Comparison of ENCODE assay signal across 12 cellular contexts in the genomic region with DNA sequence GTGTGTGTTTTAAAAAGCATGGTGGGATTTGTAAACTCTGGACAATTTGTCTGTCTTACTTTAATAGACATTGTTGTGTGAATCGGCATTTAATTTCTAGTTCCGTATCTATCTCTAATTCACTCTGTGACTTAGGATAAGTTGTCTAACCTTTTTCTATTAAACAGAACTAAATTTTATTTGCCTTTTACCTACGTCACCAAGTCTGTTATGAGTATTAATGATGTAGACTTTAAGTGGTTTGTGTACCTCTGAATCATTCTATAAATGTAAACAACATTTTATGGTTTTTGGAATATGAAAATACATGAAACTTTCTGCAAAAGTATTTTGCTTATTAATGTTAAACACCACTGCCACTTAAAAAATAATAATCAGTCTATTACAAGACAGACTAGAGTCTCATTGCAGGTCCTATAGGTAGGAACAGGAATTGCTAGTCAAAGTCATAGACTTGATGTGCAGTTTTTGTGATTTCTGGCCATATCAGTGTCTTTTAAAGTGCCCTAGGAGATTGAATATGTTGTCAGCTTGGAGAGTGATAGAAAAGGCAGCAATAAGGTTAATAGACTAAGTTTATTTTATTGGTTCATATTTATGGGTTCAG. TPM values are rescaled to one million over a fixed set of nuclear protein-coding genes. Genes with fewer than 3 reads are reported as not detected.
DNase-seq lines count a peak whose midpoint lies in the region; ATAC-seq and TF ChIP-seq lines count a peak whose summit lies in the region.
"Had no signal": no experiment of that assay in that cellular context is flagged by ENCODE, and none has a peak within 500 bp of the region (broad histone marks: within the 10 kb centered on the region; RNA-seq: fewer than 3 reads in every experiment).

No MANE protein-coding gene starts in this region.

- TF ChIP-seq CTCF in activated CD8-positive, alpha-beta T cell treated with anti-CD3 and anti-CD28 coated beads for 36 hours (IDR thresholded peaks at IDR 0.05): peak; percentile 39
- TF ChIP-seq CTCF in OCI-LY1 (IDR thresholded peaks at IDR 0.05; ENCODE audit: low read length): no peak; the same call in 1 of the 2 replicates
- peak; percentile 30 for TF ChIP-seq CTCF in epithelial cell of esophagus (IDR thresholded peaks at IDR 0.05; ENCODE audit: insufficient read depth, low read depth, low read length, missing control alignments)
- TF ChIP-seq CTCF in smooth muscle cell (IDR thresholded peaks at IDR 0.05; ENCODE audit: borderline replicate concordance, insufficient read depth, poor library complexity, severe bottlenecking): peak; percentile 18

- H3K4me3 ChIP-seq in OCI-LY1 (ENCODE audit: low read depth, low read length, poor library complexity, severe bottlenecking) (no peak overlapping the region), epithelial cell of esophagus (ENCODE audit: low read length) (no peak overlapping the region), smooth muscle cell (no peak overlapping the region)

- H3K27ac ChIP-seq in OCI-LY1 (ENCODE audit: low read depth, low read length, poor library complexity, severe bottlenecking): no peak overlapping the region
- no peak overlapping the region for H3K27ac ChIP-seq in smooth muscle cell (ENCODE audit: low read depth)

- no peak overlapping the region for H3K27ac Mint-ChIP-seq in activated CD8-positive, alpha-beta T cell treated with anti-CD3 and anti-CD28 coated beads for 36 hours
- H3K27ac Mint-ChIP-seq in activated CD8-positive, alpha-beta T cell treated with anti-CD3 and anti-CD28 coated beads, Interleukin-2, amount 10 ng/mL, durations not matched to agents 7 days and 5 days: no peak overlapping the region

- peaks cover 48% of the 10 kb centered on the region for H3K4me1 ChIP-seq in OCI-LY1 (ENCODE audit: insufficient read depth, low read length, severe bottlenecking)
- peaks cover 12% of the 10 kb centered on the region for H3K4me1 ChIP-seq in smooth muscle cell (ENCODE audit: low read depth)

- H3K36me3 ChIP-seq in OCI-LY1 (ENCODE audit: insufficient read depth, low read length) (no peaks in the 10 kb centered on the region), smooth muscle cell (ENCODE audit: low read depth) (no peaks in the 10 kb centered on the region)

- H2AFZ ChIP-seq in OCI-LY1 (ENCODE audit: low read length) (no peak overlapping the region), smooth muscle cell (ENCODE audit: low read depth) (no peak overlapping the region)

- no peak overlapping the region for H3K4me3 Mint-ChIP-seq in activated CD8-positive, alpha-beta T cell treated with anti-CD3 and anti-CD28 coated beads for 36 hours
- no peak overlapping the region for H3K4me3 Mint-ChIP-seq in activated CD8-positive, alpha-beta T cell treated with anti-CD3 and anti-CD28 coated beads, Interleukin-2, amount 10 ng/mL, durations not matched to agents 7 days and 5 days

- H3K9me3 Mint-ChIP-seq in activated CD8-positive, alpha-beta T cell treated with anti-CD3 and anti-CD28 coated beads for 36 hours: no peaks in the 10 kb centered on the region
- H3K9me3 Mint-ChIP-seq in activated CD8-positive, alpha-beta T cell treated with anti-CD3 and anti-CD28 coated beads, Interleukin-2, amount 10 ng/mL, durations not matched to agents 7 days and 5 days (ENCODE audit: insufficient read depth): no peaks in the 10 kb centered on the region

- H4K20me1 ChIP-seq in OCI-LY1 (ENCODE audit: insufficient read depth, low read length): no peaks in the 10 kb centered on the region
- H4K20me1 ChIP-seq in smooth muscle cell (ENCODE audit: low read depth): peaks cover 88% of the 10 kb centered on the region

- H3K9ac ChIP-seq in OCI-LY1 (ENCODE audit: low read length) (no peak overlapping the region), smooth muscle cell (ENCODE audit: low read depth) (no peak overlapping the region)

- H3K9me3 ChIP-seq in OCI-LY1 (ENCODE audit: low read length) (no peaks in the 10 kb centered on the region), smooth muscle cell (replicated peaks; ENCODE audit: low read depth) (no peaks in the 10 kb centered on the region)

- H3K36me3 Mint-ChIP-seq in activated CD8-positive, alpha-beta T cell treated with anti-CD3 and anti-CD28 coated beads for 36 hours (ENCODE audit: low read depth): peaks cover 13% of the 10 kb centered on the region
- peaks cover 6% of the 10 kb centered on the region for H3K36me3 Mint-ChIP-seq in activated CD8-positive, alpha-beta T cell treated with anti-CD3 and anti-CD28 coated beads, Interleukin-2, amount 10 ng/mL, durations not matched to agents 7 days and 5 days (ENCODE audit: low read depth)

- H3K9me2 ChIP-seq in OCI-LY1 (ENCODE audit: low read depth, low read length): no peaks in the 10 kb centered on the region

- intact Hi-C loops in activated CD8-positive, alpha-beta T cell treated with anti-CD3 and anti-CD28 coated beads for 36 hours (cut with micrococcal nuclease): loop anchor here (5.0 kb wide), 1 partner anchor 33 kb away; no protein-coding TSS in a partner anchor

- ATAC-seq in activated CD8-positive, alpha-beta T cell treated with anti-CD3 and anti-CD28 coated beads for 36 hours: no peak
- no peak for ATAC-seq in activated CD8-positive, alpha-beta T cell treated with anti-CD3 and anti-CD28 coated beads, Interleukin-2, amount 10 ng/mL, durations not matched to agents 7 days and 5 days
- no peak for ATAC-seq in GM18870 (IDR thresholded peaks at IDR 0.05; ENCODE audit: unreplicated experiment)

- no peak for DNase-seq in activated CD8-positive, alpha-beta T cell treated with anti-CD3 and anti-CD28 coated beads for 36 hours
- no peak for DNase-seq in activated CD8-positive, alpha-beta T cell treated with anti-CD3 and anti-CD28 coated beads, Interleukin-2, amount 10 ng/mL, durations not matched to agents 7 days and 5 days
- DNase-seq in epithelial cell of esophagus (ENCODE audit: low read depth) (peak; percentile 11), smooth muscle cell (lab: John Stamatoyannopoulos, UW; ENCODE audit: unreplicated experiment) (no peak)
- DNase-seq in activated CD8-positive, alpha-beta memory T cell treated with anti-CD3 and anti-CD28 coated beads for 24 hours: no peak
- DNase-seq in stimulated activated CD8-positive, alpha-beta memory T cell treated with anti-CD3 and anti-CD28 coated beads, Interleukin-4, amount 100 ng/mL, for 48 hours: no peak
- DNase-seq: anterior cingulate cortex, GOT3, NCI-H2081, retina had no signal

- peak overlapping the region; percentile 2; the same call in 1 of the 2 replicates for H3K4me2 ChIP-seq in OCI-LY1 (ENCODE audit: low read length)
- H3K4me2 ChIP-seq in smooth muscle cell: no peak overlapping the region

- POLR2A ChIA-PET in activated CD8-positive, alpha-beta T cell treated with anti-CD3 and anti-CD28 coated beads for 36 hours (lab: Charles Lee): no interaction called here
- POLR2A ChIA-PET in activated CD8-positive, alpha-beta T cell treated with anti-CD3 and anti-CD28 coated beads, Interleukin-2, amount 10 ng/mL, durations not matched to agents 7 days and 5 days (lab: Charles Lee): no interaction called here

- peaks cover 97% of the 10 kb centered on the region for H3K79me2 ChIP-seq in OCI-LY1 (ENCODE audit: insufficient read depth, low read length)
- peaks cover 99% of the 10 kb centered on the region for H3K79me2 ChIP-seq in smooth muscle cell (ENCODE audit: low read depth)

- WGBS in smooth muscle cell (ENCODE audit: low lambda C conversion rate): 93% methylated on average over 3 of the region's 3 CpGs

- peaks cover 35% of the 10 kb centered on the region for H3K4me1 Mint-ChIP-seq in activated CD8-positive, alpha-beta T cell treated with anti-CD3 and anti-CD28 coated beads for 36 hours (ENCODE audit: low read depth)
- peaks cover 16% of the 10 kb centered on the region for H3K4me1 Mint-ChIP-seq in activated CD8-positive, alpha-beta T cell treated with anti-CD3 and anti-CD28 coated beads, Interleukin-2, amount 10 ng/mL, durations not matched to agents 7 days and 5 days (ENCODE audit: low read depth)

- no peaks in the 10 kb centered on the region for H3F3A ChIP-seq in OCI-LY1 (ENCODE audit: insufficient read depth, low read length)
- H3F3A ChIP-seq in smooth muscle cell (ENCODE audit: low read depth): no peaks in the 10 kb centered on the region

- CTCF ChIA-PET in activated CD8-positive, alpha-beta T cell treated with anti-CD3 and anti-CD28 coated beads for 36 hours (lab: Charles Lee): no interaction called here
- CTCF ChIA-PET in activated CD8-positive, alpha-beta T cell treated with anti-CD3 and anti-CD28 coated beads, Interleukin-2, amount 10 ng/mL, durations not matched to agents 7 days and 5 days (lab: Charles Lee): no interaction called here

- no peaks in the 10 kb centered on the region for H3K27me3 Mint-ChIP-seq in activated CD8-positive, alpha-beta T cell treated with anti-CD3 and anti-CD28 coated beads for 36 hours
- no peaks in the 10 kb centered on the region for H3K27me3 Mint-ChIP-seq in activated CD8-positive, alpha-beta T cell treated with anti-CD3 and anti-CD28 coated beads, Interleukin-2, amount 10 ng/mL, durations not matched to agents 7 days and 5 days (ENCODE audit: low read depth)

- H3K27me3 ChIP-seq in OCI-LY1 (ENCODE audit: insufficient read depth, low read length) (no peaks in the 10 kb centered on the region), smooth muscle cell (ENCODE audit: low read depth) (no peaks in the 10 kb centered on the region)

RNA-seq across cellular contexts. Expression of gene RBM27, which starts 5.6 kb away (rescaled TPM):
- 10 to 100 TPM; 29.1 to 29.3 TPM for total RNA-seq in activated CD8-positive, alpha-beta T cell treated with anti-CD3 and anti-CD28 coated beads for 36 hours
- 10 to 100 TPM; 19.4 to 19.7 TPM for total RNA-seq in activated CD8-positive, alpha-beta T cell treated with anti-CD3 and anti-CD28 coated beads, Interleukin-2, amount 10 ng/mL, durations not matched to agents 7 days and 5 days
- 25.6 and 28.2 TPM in 2 replicates for total RNA-seq in smooth muscle cell
- 2.5 and 3.6 TPM in 2 replicates for polyA plus RNA-seq in smooth muscle cell

RNA-seq across cellular contexts. Expression of gene LARS1, which starts 26.6 kb away (rescaled TPM):
- 100 to 1,000 TPM; 144 to 152 TPM for total RNA-seq in activated CD8-positive, alpha-beta T cell treated with anti-CD3 and anti-CD28 coated beads for 36 hours
- 10 to 100 TPM; 90.3 to 98.5 TPM for total RNA-seq in activated CD8-positive, alpha-beta T cell treated with anti-CD3 and anti-CD28 coated beads, Interleukin-2, amount 10 ng/mL, durations not matched to agents 7 days and 5 days
- 57.5 and 68.9 TPM in 2 replicates for total RNA-seq in smooth muscle cell
- polyA plus RNA-seq in smooth muscle cell: 49.8 and 77.0 TPM in 2 replicates
